ENCODE assay signal across 1 cellular context in genomic region chr12:130994821-130995375, GRCh38.
TF ChIP-seq lines count a peak whose summit lies in the region.

No MANE protein-coding gene starts in this region.

TF ChIP-seq in H1, 55 proteins besides CTCF, POLR2A, EP300 and RAD21:
- no peak for TF ChIP-seq USF2 (IDR thresholded peaks at IDR 0.05; ENCODE audit: low read length)
